ENCODE assay signal across 10 cellular contexts in the genomic region with DNA sequence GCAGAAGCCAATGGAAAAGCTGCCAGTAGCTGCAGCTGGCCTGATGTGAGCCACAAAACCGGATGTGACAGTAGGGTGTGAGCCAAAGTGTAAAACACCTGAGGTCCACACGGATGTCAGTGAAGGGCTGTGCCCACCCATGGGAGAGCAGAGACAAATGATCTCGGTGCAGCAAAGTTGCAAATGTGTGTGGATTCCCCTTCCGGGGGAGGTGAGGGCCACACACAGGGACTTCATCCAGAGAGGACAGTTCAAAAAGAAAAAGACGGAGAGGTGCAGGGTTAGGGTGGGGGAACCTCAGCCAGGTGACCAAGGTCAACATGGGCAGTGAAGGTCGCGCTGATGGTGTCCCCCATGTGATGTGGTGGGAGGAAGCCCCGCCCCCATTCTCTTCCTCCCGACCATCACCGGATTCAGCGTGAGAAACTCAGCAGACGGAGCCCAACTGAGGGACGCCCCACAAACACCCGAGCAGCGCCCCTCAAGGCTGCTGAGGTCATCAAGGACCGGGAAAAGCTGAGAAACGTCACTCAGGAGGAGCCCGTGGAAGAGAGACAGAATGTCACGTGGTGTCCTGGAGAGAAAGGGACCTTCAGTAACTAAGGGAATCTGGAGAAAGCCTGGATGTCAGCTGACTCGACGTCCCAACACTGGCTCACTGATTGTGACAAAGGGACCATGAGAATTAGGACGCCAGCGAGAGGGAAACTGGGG. TPM values are rescaled to one million over a fixed set of nuclear protein-coding genes. Genes with fewer than 3 reads are reported as not detected.
DNase-seq lines count a peak whose midpoint lies in the region; ATAC-seq and TF ChIP-seq lines count a peak whose summit lies in the region.
"Had no signal": no experiment of that assay in that cellular context is flagged by ENCODE, and none has a peak within 500 bp of the region (broad histone marks: within the 10 kb centered on the region; RNA-seq: fewer than 3 reads in every experiment).

No MANE protein-coding gene starts in this region.

- peaks cover 9% of the 10 kb centered on the region for H3K4me1 Mint-ChIP-seq in GM23338
- H3K4me1 Mint-ChIP-seq in activated naive CD8-positive, alpha-beta T cell (ENCODE audit: low read depth): peaks cover 24% of the 10 kb centered on the region

- H3K27ac Mint-ChIP-seq in GM23338: peak overlapping the region; percentile 38
- H3K27ac Mint-ChIP-seq in activated naive CD8-positive, alpha-beta T cell: peak overlapping the region; percentile 48

- peak overlapping the region; percentile 5; the same call in 1 of the 3 replicates for H3K4me3 Mint-ChIP-seq in GM23338
- peak overlapping the region; percentile 83 for H3K4me3 Mint-ChIP-seq in activated naive CD8-positive, alpha-beta T cell

- no peak for TF ChIP-seq CTCF in GM23338 (conservative IDR thresholded peaks at IDR 0.05; ENCODE audit: low read depth in 2 of 2)
- TF ChIP-seq CTCF in gastroesophageal sphincter (IDR thresholded peaks at IDR 0.05): no peak

- WGBS in gastroesophageal sphincter (ENCODE audit: low coverage in 1 of 2), 2 donors: 24 to 27% methylated on average over 8 to 19 of the region's 23 CpGs

- TF ChIP-seq POLR2A in gastroesophageal sphincter (IDR thresholded peaks at IDR 0.05): no peak

- no peaks in the 10 kb centered on the region for H3K79me2 ChIP-seq in GM23338 (replicated peaks; ENCODE audit: insufficient read depth)

- no peaks in the 10 kb centered on the region for H3K27me3 ChIP-seq in GM23338 (ENCODE audit: insufficient read depth)
- peaks cover 48% of the 10 kb centered on the region for H3K27me3 ChIP-seq in gastroesophageal sphincter

- H3K9me3 Mint-ChIP-seq in GM23338: no peaks in the 10 kb centered on the region; the same call in 2 of the 3 replicates
- H3K9me3 Mint-ChIP-seq in activated naive CD8-positive, alpha-beta T cell (ENCODE audit: low read depth): no peaks in the 10 kb centered on the region

- DNase-seq in AG08396 (ENCODE audit: low spot score): peak; percentile 49
- DNase-seq in GM23338 (ENCODE audit: low spot score): peak; percentile 55
- DNase-seq in midbrain (lab: John Stamatoyannopoulos, UW): peak; percentile 86
- no peak for DNase-seq in SKM-1 treated with dmso at 0.1 percent for 144 hours (lab: John Stamatoyannopoulos, UW; ENCODE audit: unreplicated experiment)
- no peak for DNase-seq in NCI-H146 (lab: John Stamatoyannopoulos, UW)
- DNase-seq: NCI-H774 had no signal

- no peaks in the 10 kb centered on the region for H3K36me3 Mint-ChIP-seq in GM23338 (ENCODE audit: low read depth)
- H3K36me3 Mint-ChIP-seq in activated naive CD8-positive, alpha-beta T cell: no peaks in the 10 kb centered on the region

- H3K4me3 ChIP-seq in GM23338 (0 out of 2 replicates have a peak overlapping the region, but pooled peaks have one; percentile 33), gastroesophageal sphincter (no peak overlapping the region)

- H3K27ac ChIP-seq in GM23338 (ENCODE audit: low read depth) (no peak overlapping the region; the same call in 1 of the 2 replicates), gastroesophageal sphincter (no peak overlapping the region)
- H3K27ac ChIP-seq: HL-60 had no signal

- H3K4me1 ChIP-seq in GM23338 (ENCODE audit: insufficient read depth) (peaks cover 9% of the 10 kb centered on the region), gastroesophageal sphincter (peaks cover 0 to 8% (median 8%) of the 10 kb centered on the region in 3 donors)

- H3K9me3 ChIP-seq in gastroesophageal sphincter: no peaks in the 10 kb centered on the region

- peaks cover 4% of the 10 kb centered on the region for H3K27me3 Mint-ChIP-seq in GM23338 (ENCODE audit: insufficient read depth, low read depth, poor library complexity)
- no peaks in the 10 kb centered on the region for H3K27me3 Mint-ChIP-seq in activated naive CD8-positive, alpha-beta T cell

- H3K9me2 ChIP-seq in GM23338 (ENCODE audit: insufficient read depth): no peaks in the 10 kb centered on the region

- peak overlapping the region; percentile 88 for H2AFZ ChIP-seq in GM23338

- H3K36me3 ChIP-seq in GM23338 (ENCODE audit: insufficient read depth) (no peaks in the 10 kb centered on the region), gastroesophageal sphincter (no peaks in the 10 kb centered on the region)

- no peaks in the 10 kb centered on the region for H3F3A ChIP-seq in GM23338 (replicated peaks; ENCODE audit: low read depth)

- H3K4me2 ChIP-seq in GM23338: peak overlapping the region; percentile 67

- no peaks in the 10 kb centered on the region for H4K20me1 ChIP-seq in GM23338 (replicated peaks; ENCODE audit: insufficient read depth)

- no peak for TF ChIP-seq EP300 in gastroesophageal sphincter (IDR thresholded peaks at IDR 0.05)

- ATAC-seq in GM23338 (peak; percentile 15), gastroesophageal sphincter (no peak), GM21390 (IDR thresholded peaks at IDR 0.05; ENCODE audit: unreplicated experiment) (no peak)

TF ChIP-seq in GM23338, 12 proteins besides CTCF, POLR2A, EP300 and RAD21 (continues in another document):
- TF ChIP-seq, protein P1, sequence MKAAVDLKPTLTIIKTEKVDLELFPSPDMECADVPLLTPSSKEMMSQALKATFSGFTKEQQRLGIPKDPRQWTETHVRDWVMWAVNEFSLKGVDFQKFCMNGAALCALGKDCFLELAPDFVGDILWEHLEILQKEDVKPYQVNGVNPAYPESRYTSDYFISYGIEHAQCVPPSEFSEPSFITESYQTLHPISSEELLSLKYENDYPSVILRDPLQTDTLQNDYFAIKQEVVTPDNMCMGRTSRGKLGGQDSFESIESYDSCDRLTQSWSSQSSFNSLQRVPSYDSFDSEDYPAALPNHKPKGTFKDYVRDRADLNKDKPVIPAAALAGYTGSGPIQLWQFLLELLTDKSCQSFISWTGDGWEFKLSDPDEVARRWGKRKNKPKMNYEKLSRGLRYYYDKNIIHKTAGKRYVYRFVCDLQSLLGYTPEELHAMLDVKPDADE (IDR thresholded peaks at IDR 0.05): no peak
- TF ChIP-seq JUNB (IDR thresholded peaks at IDR 0.05; ENCODE audit: unreplicated experiment) (no peak), EZH2phosphoT487 (IDR thresholded peaks at IDR 0.05; ENCODE audit: unreplicated experiment) (no peak), ZNF114 (CRISPR knock-in tag; IDR thresholded peaks at IDR 0.05) (no peak), CREB1 (CRISPR knock-in tag; IDR thresholded peaks at IDR 0.05; ENCODE audit: low read depth) (no peak)

RNA-seq across cellular contexts. Expression of a gene that starts 11.4 kb away (rescaled TPM):
- 1.9 TPM in 1 of 2 replicates, not detected in the other for total RNA-seq in GM23338 (2014; rRNA removed; shearing (Covaris generic))
- 3.1 and 5.9 TPM in 2 replicates for polyA plus RNA-seq in GM23338 (2016; fragmentation: Nextera tagmentation; extraction: Ambion mirVana)
- total RNA-seq in gastroesophageal sphincter: 100 to 1,000 TPM in 1 of 4 donors, 10 to 100 TPM in 2, 1 to 10 TPM in 1; 7.4 to 132 (median 29.7) TPM

RNA-seq across cellular contexts. Expression of a gene that starts 13.9 kb away (rescaled TPM):
- total RNA-seq in GM23338 (2014; rRNA removed; shearing (Covaris generic)): 0.69 and 2.6 TPM in 2 replicates
- polyA plus RNA-seq in GM23338 (2016; fragmentation: Nextera tagmentation; extraction: Ambion mirVana): 0.39 and 0.68 TPM in 2 replicates
- not detected for total RNA-seq in gastroesophageal sphincter

RNA-seq across cellular contexts. Expression of a gene that starts 16.9 kb away (rescaled TPM):
- not detected in 2 replicates for total RNA-seq in GM23338 (2014; rRNA removed; shearing (Covaris generic))
- polyA plus RNA-seq in GM23338 (2016; fragmentation: Nextera tagmentation; extraction: Ambion mirVana): 0.11 and 0.14 TPM in 2 replicates
- under 1 TPM in 2 of 4 donors, not detected in 2; 0.40 TPM for total RNA-seq in gastroesophageal sphincter

RNA-seq across cellular contexts. Expression of a gene that starts 20.9 kb away (rescaled TPM):
- total RNA-seq in GM23338 (2014; rRNA removed; shearing (Covaris generic)): not detected in 2 replicates
- polyA plus RNA-seq in GM23338 (2016; fragmentation: Nextera tagmentation; extraction: Ambion mirVana): not detected in 2 replicates
- not detected for total RNA-seq in gastroesophageal sphincter

RNA-seq across cellular contexts. Expression of a gene that starts 21.4 kb away (rescaled TPM):
- 102 and 111 TPM in 2 replicates for total RNA-seq in GM23338 (2014; rRNA removed; shearing (Covaris generic))
- polyA plus RNA-seq in GM23338 (2016; fragmentation: Nextera tagmentation; extraction: Ambion mirVana): 27.0 and 27.9 TPM in 2 replicates
- total RNA-seq in gastroesophageal sphincter: 100 to 1,000 TPM; 171 to 310 (median 236) TPM

Comparison
In these comparisons a context has a peak if more than half of its experiments do, and no peak if none do; other contexts are left out.
1. DNase-seq: peak in AG08396 (single experiment), GM23338 (single experiment) and midbrain (single experiment); none in SKM-1 treated with dmso at 0.1 percent for 144 hours (single experiment) and NCI-H146 (single experiment).